In the genomic region with DNA sequence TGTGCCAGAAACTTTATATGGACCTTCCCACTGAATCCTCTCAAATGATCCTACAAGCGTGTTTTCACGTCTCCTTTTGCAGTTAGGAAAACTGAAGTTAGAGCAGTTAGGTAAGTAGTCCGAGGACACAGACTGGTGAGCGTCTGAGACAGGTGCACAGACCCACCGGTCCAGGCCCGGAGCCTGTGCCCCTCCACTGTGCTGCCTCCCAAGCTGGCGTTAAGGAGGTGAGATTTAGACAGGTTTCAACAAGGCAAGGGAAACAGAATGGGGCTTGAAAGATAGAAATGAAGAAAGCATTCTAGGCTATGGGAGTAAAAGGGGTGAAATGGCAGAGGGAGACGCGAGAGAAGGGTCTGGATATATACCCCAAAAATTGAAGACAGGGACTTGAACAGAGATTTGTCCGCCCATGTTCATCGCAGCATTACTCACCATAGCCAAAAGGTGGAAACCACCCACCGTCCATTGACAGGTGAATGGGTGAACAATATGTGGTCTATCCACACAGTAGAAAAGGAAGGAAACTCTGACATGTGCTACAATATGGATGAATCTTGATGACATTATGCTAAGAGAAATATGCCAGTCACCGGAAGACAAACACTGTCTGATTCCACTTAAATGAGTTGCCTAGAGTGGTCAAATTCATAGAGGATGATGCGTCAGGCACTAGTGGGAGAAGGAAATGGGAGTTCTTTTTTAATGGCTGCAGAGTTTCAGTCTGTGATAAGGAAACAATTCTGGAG, we compare ENCODE assay signal across 11 cellular contexts. TPM values are rescaled to one million over a fixed set of nuclear protein-coding genes. Genes with fewer than 3 reads are reported as not detected.
DNase-seq lines count a peak whose midpoint lies in the region; ATAC-seq and TF ChIP-seq lines count a peak whose summit lies in the region.
"Had no signal": no experiment of that assay in that cellular context is flagged by ENCODE, and none has a peak within 500 bp of the region (broad histone marks: within the 10 kb centered on the region; RNA-seq: fewer than 3 reads in every experiment).

No MANE protein-coding gene starts in this region.

- peak; percentile 34 for DNase-seq in AG09309 (ENCODE audit: low read depth)
- peak; percentile 76 for DNase-seq in M059J (ENCODE audit: low read depth)
- DNase-seq in choroid plexus epithelial cell (ENCODE audit: low read depth), result peak; percentile 14
- peak; percentile 6 for DNase-seq in lung (ENCODE audit: low spot score)
- no peak for DNase-seq in activated gamma-delta T cell (lab: John Stamatoyannopoulos, UW)
- no peak for DNase-seq in NCI-H1694 treated with DMSO at 0.1 percent for 48 hours (lab: John Stamatoyannopoulos, UW)
- DNase-seq: NCI-H2029; stimulated activated naive CD4-positive, alpha-beta T cell had no signal

- H3K27ac ChIP-seq in lung (ENCODE audit: low read depth in 1 of 2, low read length in 1 of 2), result no peak overlapping the region

- no peak for ATAC-seq in lung (ENCODE audit: insufficient read depth, low FRiP score)
- no peak for ATAC-seq in HG02763 (IDR thresholded peaks at IDR 0.05; ENCODE audit: unreplicated experiment)
- no peak for ATAC-seq in GM19328 (IDR thresholded peaks at IDR 0.05; ENCODE audit: unreplicated experiment)
- ATAC-seq: naive thymus-derived CD8-positive, alpha-beta T cell had no signal

- H3K9me3 ChIP-seq in lung (ENCODE audit: control insufficient read depth in 2 of 2, insufficient read depth in 1 of 2, low read length in 1 of 2), result no peaks in the 10 kb centered on the region

- WGBS in lung, 2 donors, result 86 to 87% methylated on average over 14 of the region's 14 CpGs

- TF ChIP-seq CTCF in AG09309 (IDR thresholded peaks at IDR 0.05; ENCODE audit: control insufficient read depth, insufficient read depth, low read depth, low read length, missing control alignments) (no peak), choroid plexus epithelial cell (conservative IDR thresholded peaks at IDR 0.05; ENCODE audit: low read depth, low read length) (no peak), lung (IDR thresholded peaks at IDR 0.05; ENCODE audit: control extremely low read depth, extremely low read depth) (no peak)

- no peaks in the 10 kb centered on the region for H3K27me3 ChIP-seq in lung (ENCODE audit: control insufficient read depth, insufficient read depth)

- H3K4me3 ChIP-seq in AG09309 (ENCODE audit: control insufficient read depth, low read depth, low read length) (no peak overlapping the region), choroid plexus epithelial cell (ENCODE audit: low read depth, low read length) (no peak overlapping the region), lung (no peak overlapping the region)

- H3K36me3 ChIP-seq in lung (ENCODE audit: control insufficient read depth in 2 of 2, insufficient read depth in 2 of 2, low read length in 2 of 2), result no peaks in the 10 kb centered on the region

- peaks cover 0 to 3% of the 10 kb centered on the region in 2 donors for H3K4me1 ChIP-seq in lung (ENCODE audit: control insufficient read depth in 2 of 2, insufficient read depth in 2 of 2, low read length in 2 of 2)

RNA-seq across cellular contexts. Expression of gene PKP1, which starts 15.7 kb away (rescaled TPM):
- total RNA-seq in M059J (2014; rRNA removed; shearing (Covaris generic)), result 0.15 TPM in 1 of 2 replicates, not detected in the other
- total RNA-seq in lung, result 10 to 100 TPM in 1 of 2 donors, under 1 TPM in 1; 0.88 to 14.2 TPM
- 1 to 10 TPM; 1.9 to 4.3 TPM for polyA plus RNA-seq in lung
- total RNA-seq: naive thymus-derived CD8-positive, alpha-beta T cell had no signal
- polyA plus RNA-seq: naive thymus-derived CD8-positive, alpha-beta T cell had no signal

Comparison
In these comparisons a context has a peak if more than half of its experiments do, and no peak if none do; other contexts are left out.
1. DNase-seq: peak in AG09309 (single experiment), M059J (single experiment), choroid plexus epithelial cell (single experiment) and lung (single experiment); none in activated gamma-delta T cell (single experiment) and NCI-H1694 treated with DMSO at 0.1 percent for 48 hours (single experiment).